ENCODE assay signal across 16 cellular contexts in genomic region chr9:17829812-17830385, GRCh38.
DNase-seq lines count a peak whose midpoint lies in the region; ATAC-seq and TF ChIP-seq lines count a peak whose summit lies in the region.
"Had no signal": no experiment of that assay in that cellular context is flagged by ENCODE, and none has a peak within 500 bp of the region (broad histone marks: within the 10 kb centered on the region; RNA-seq: fewer than 3 reads in every experiment).

No MANE protein-coding gene starts in this region.

- H3K9me3 Mint-ChIP-seq in GM23338 (no peaks in the 10 kb centered on the region; the same call in 2 of the 3 replicates), WTC11 (peaks cover 3% of the 10 kb centered on the region; the same call in 1 of the 2 replicates), chondrocyte (ENCODE audit: low read depth) (no peaks in the 10 kb centered on the region)

- no peaks in the 10 kb centered on the region for H3F3A ChIP-seq in GM23338 (replicated peaks; ENCODE audit: low read depth)

- H3K36me3 ChIP-seq in GM23338 (ENCODE audit: insufficient read depth) (no peaks in the 10 kb centered on the region), mesendoderm (ENCODE audit: control insufficient read depth, insufficient read depth, low read length) (no peaks in the 10 kb centered on the region)
- H3K36me3 ChIP-seq: BLaER1, HAP-1 had no signal

- H3K27me3 ChIP-seq in GM23338 (ENCODE audit: insufficient read depth) (no peaks in the 10 kb centered on the region), mesendoderm (ENCODE audit: insufficient read depth, low read length, poor library complexity) (no peaks in the 10 kb centered on the region)
- H3K27me3 ChIP-seq: BLaER1 had no signal

- H3K27me3 Mint-ChIP-seq in GM23338 (ENCODE audit: insufficient read depth, low read depth, poor library complexity) (no peaks in the 10 kb centered on the region), WTC11 (ENCODE audit: low read depth) (no peaks in the 10 kb centered on the region), chondrocyte (ENCODE audit: low read depth) (peaks cover 6% of the 10 kb centered on the region)
- H3K27me3 Mint-ChIP-seq: CD4-positive, alpha-beta memory T cell had no signal

- H3K36me3 Mint-ChIP-seq in GM23338 (ENCODE audit: low read depth) (no peaks in the 10 kb centered on the region), WTC11 (no peaks in the 10 kb centered on the region), chondrocyte (ENCODE audit: low read depth) (no peaks in the 10 kb centered on the region)
- H3K36me3 Mint-ChIP-seq: CD14-positive monocyte; CD4-positive, alpha-beta memory T cell had no signal

- DNase-seq in Right ventricle myocardium inferior (ENCODE audit: missing footprints) (no peak), cardiac septum (ENCODE audit: low spot score) (no peak), GM23338 (ENCODE audit: low spot score) (no peak), WTC11 (ENCODE audit: low spot score) (no peak), mesendoderm (peak; percentile 19), chondrocyte (ENCODE audit: low spot score) (no peak)
- DNase-seq in stimulated activated CD4-positive, alpha-beta T cell treated with anti-CD3 and anti-CD28 coated beads, Interleukin-2, amount 100 ng/mL, for 24 hours, result no peak
- DNase-seq: 8988T; Calu3; CD4-positive, alpha-beta memory T cell; DMS79 treated with DMSO at 0.1 percent for 48 hours; GF-D8; GOT3 had no signal

- H3K9me2 ChIP-seq in GM23338 (ENCODE audit: insufficient read depth), result peaks cover 15% of the 10 kb centered on the region; the same call in 1 of the 2 replicates

- no peak overlapping the region for H4K5ac ChIP-seq in mesendoderm (ENCODE audit: low read length)

- no peak overlapping the region for H4K8ac ChIP-seq in mesendoderm (ENCODE audit: low read depth, low read length)

- no peak overlapping the region for H3K4ac ChIP-seq in mesendoderm (ENCODE audit: low read depth, low read length)

- H3K4me3 ChIP-seq in GM23338 (no peak overlapping the region), mesendoderm (ENCODE audit: low read length) (no peak overlapping the region)
- H3K4me3 ChIP-seq: BLaER1, HAP-1 had no signal

- CTCF ChIA-PET in WTC11 (lab: Charles Lee), result interaction anchor here (1.1 to 1.8 kb wide), 3 partner anchors 8 to 27 kb away, joined by 3 to 7 read pairs (median 6); no protein-coding TSS in a partner anchor

- no peak overlapping the region for H2BK5ac ChIP-seq in mesendoderm (ENCODE audit: low read length)

- H4K20me1 ChIP-seq in GM23338 (replicated peaks; ENCODE audit: insufficient read depth), result no peaks in the 10 kb centered on the region
- H4K20me1 ChIP-seq: BLaER1 had no signal

- no peaks in the 10 kb centered on the region for H3K79me1 ChIP-seq in mesendoderm (ENCODE audit: low read length)

- ATAC-seq in Right ventricle myocardium inferior, result peak; percentile 16
- ATAC-seq in GM23338, result peak; percentile 46; the same call in 2 of the 3 replicates
- peak; percentile 89 for ATAC-seq in WTC11

- no peak overlapping the region for H3K27ac Mint-ChIP-seq in GM23338
- peak overlapping the region; percentile 55; the same call in 1 of the 2 replicates for H3K27ac Mint-ChIP-seq in WTC11
- H3K27ac Mint-ChIP-seq in chondrocyte (ENCODE audit: unreplicated experiment), result no peak overlapping the region
- H3K27ac Mint-ChIP-seq: CD14-positive monocyte; CD4-positive, alpha-beta memory T cell had no signal

- H3K23ac ChIP-seq in mesendoderm (ENCODE audit: low read length), result no peak overlapping the region

- no peak overlapping the region for H2AK5ac ChIP-seq in mesendoderm (ENCODE audit: low read length)

- H3K9ac ChIP-seq in mesendoderm (ENCODE audit: low read length), result no peak overlapping the region
- H3K9ac ChIP-seq: BLaER1 had no signal

- POLR2A ChIA-PET in WTC11 (lab: Charles Lee), result no interaction called here

- H3K79me2 ChIP-seq in GM23338 (replicated peaks; ENCODE audit: insufficient read depth), result no peaks in the 10 kb centered on the region
- H3K79me2 ChIP-seq in mesendoderm (ENCODE audit: control insufficient read depth, insufficient read depth, low read length), result no peaks in the 10 kb centered on the region

- no peak overlapping the region for H3K4me3 Mint-ChIP-seq in GM23338
- no peak overlapping the region for H3K4me3 Mint-ChIP-seq in WTC11
- H3K4me3 Mint-ChIP-seq in chondrocyte (ENCODE audit: unreplicated experiment), result no peak overlapping the region
- H3K4me3 Mint-ChIP-seq: CD14-positive monocyte; CD4-positive, alpha-beta memory T cell had no signal

- intact Hi-C loops in Right ventricle myocardium inferior (cut with DNase I), result loop anchor here (10.0 kb wide), 1 partner anchor 245 kb away; no protein-coding TSS in a partner anchor
- intact Hi-C loops in cardiac septum (cut with DNase I), result no loop called here

- WGBS in mesendoderm (ENCODE audit: extremely low coverage, insufficient coverage, low lambda C conversion rate), result no CpG with 5 or more reads among the region's 4 CpGs

- no peak overlapping the region for H2BK15ac ChIP-seq in mesendoderm (replicated peaks; ENCODE audit: low read depth)

- no peak for TF ChIP-seq CTCF in GM23338 (conservative IDR thresholded peaks at IDR 0.05; ENCODE audit: low read depth in 2 of 2)
- no peak for TF ChIP-seq CTCF in WTC11 (IDR thresholded peaks at IDR 0.05)
- no peak for TF ChIP-seq CTCF in chondrocyte (IDR thresholded peaks at IDR 0.05)

- H3K4me2 ChIP-seq in GM23338 (no peak overlapping the region), mesendoderm (ENCODE audit: low read length) (no peak overlapping the region)
- H3K4me2 ChIP-seq: BLaER1 had no signal

- H3K27ac ChIP-seq in GM23338 (ENCODE audit: low read depth), result no peak overlapping the region
- H3K27ac ChIP-seq in mesendoderm (ENCODE audit: low read depth, low read length), result no peak overlapping the region
- H3K27ac ChIP-seq: BLaER1 had no signal

- H3K56ac ChIP-seq in mesendoderm (ENCODE audit: low read length), result no peak overlapping the region

- no peak overlapping the region for H2BK120ac ChIP-seq in mesendoderm (ENCODE audit: low read depth, low read length)

- H3K4me1 Mint-ChIP-seq in GM23338, result peaks cover 5% of the 10 kb centered on the region
- peaks cover 25% of the 10 kb centered on the region for H3K4me1 Mint-ChIP-seq in WTC11
- peaks cover 13% of the 10 kb centered on the region for H3K4me1 Mint-ChIP-seq in chondrocyte (ENCODE audit: low read depth)
- H3K4me1 Mint-ChIP-seq: CD14-positive monocyte; CD4-positive, alpha-beta memory T cell had no signal

- no peak overlapping the region for H3K18ac ChIP-seq in mesendoderm (ENCODE audit: low read length)

- H3K4me1 ChIP-seq in GM23338 (ENCODE audit: insufficient read depth), result no peaks in the 10 kb centered on the region; the same call in 1 of the 2 replicates
- peaks cover 2% of the 10 kb centered on the region for H3K4me1 ChIP-seq in mesendoderm (ENCODE audit: control insufficient read depth, low read depth, low read length)
- H3K4me1 ChIP-seq: BLaER1, HAP-1 had no signal

- H2AFZ ChIP-seq in GM23338, result peak overlapping the region; percentile 5; the same call in 1 of the 2 replicates

TF ChIP-seq in WTC11, 78 proteins besides CTCF, POLR2A, EP300 and RAD21 (continues in another document):
- TF ChIP-seq CREB1 (CRISPR knock-in tag; IDR thresholded peaks at IDR 0.05) (no peak), ARID4B (CRISPR knock-in tag; IDR thresholded peaks at IDR 0.05; ENCODE audit: borderline replicate concordance) (no peak), ETV6 (CRISPR knock-in tag; IDR thresholded peaks at IDR 0.05) (no peak), E2F1 (CRISPR knock-in tag; IDR thresholded peaks at IDR 0.05) (no peak), MYBL2 (CRISPR knock-in tag; IDR thresholded peaks at IDR 0.05) (no peak)

Comparison
In these comparisons a context has a peak if more than half of its experiments do, and no peak if none do; other contexts are left out.
1. ATAC-seq: peak in every context shown above with its lines; median percentile 89 in WTC11; 46 in GM23338; 16 in Right ventricle myocardium inferior.